8 cellular contexts compared by ENCODE assay signal in the genomic region with DNA sequence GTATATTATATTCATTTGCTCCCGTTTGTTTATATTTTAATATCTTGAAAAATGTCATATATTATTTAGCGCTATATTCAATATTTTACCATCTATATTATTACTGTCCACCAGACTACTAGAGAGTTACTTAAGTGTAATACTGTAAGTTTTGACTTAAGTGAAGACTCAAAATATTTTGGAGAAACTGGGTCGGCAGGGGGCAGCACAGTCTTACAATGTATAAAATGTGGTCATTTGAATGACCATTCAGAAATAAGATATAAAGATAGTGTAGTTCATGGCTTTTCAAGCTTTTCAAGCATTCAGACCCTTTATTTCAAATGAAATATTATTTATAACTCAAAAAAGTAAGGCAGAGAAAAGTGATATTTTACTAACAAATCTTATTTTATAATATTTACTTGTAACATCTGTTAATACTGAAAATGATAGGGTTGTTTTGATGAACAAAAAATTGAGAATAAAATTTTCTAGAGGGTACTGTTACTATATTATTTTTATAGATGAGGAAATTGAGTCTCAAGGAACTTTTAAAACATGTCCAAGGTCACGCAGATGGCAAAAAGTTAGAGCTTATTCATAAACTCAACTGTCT.
DNase-seq lines count a peak whose midpoint lies in the region; ATAC-seq, FAIRE-seq and TF ChIP-seq lines count a peak whose summit lies in the region.

No MANE protein-coding gene starts in this region.

- H3K4me1 ChIP-seq in DOHH2 (ENCODE audit: control insufficient read depth, low read length) (no peaks in the 10 kb centered on the region), astrocyte (ENCODE audit: insufficient read depth, low read length) (no peaks in the 10 kb centered on the region), spleen (no peaks in the 10 kb centered on the region)

- H3K27me3 Mint-ChIP-seq in astrocyte (ENCODE audit: low read depth, unreplicated experiment) = no peaks in the 10 kb centered on the region

- no peaks in the 10 kb centered on the region for H3K36me3 ChIP-seq in DOHH2 (ENCODE audit: control insufficient read depth, low read length)
- H3K36me3 ChIP-seq in astrocyte (ENCODE audit: insufficient read depth, low read length) = no peaks in the 10 kb centered on the region
- H3K36me3 ChIP-seq in spleen = no peaks in the 10 kb centered on the region

- no peaks in the 10 kb centered on the region for H3K9me2 ChIP-seq in DOHH2 (replicated peaks; ENCODE audit: control insufficient read depth, low read length)

- intact Hi-C loops in spleen (cut with DNase I; ENCODE audit: low total_unique reads) = loop anchor here (5.0 kb wide), 1 partner anchor 259 kb away; no protein-coding TSS in a partner anchor

- WGBS in spleen, 5 donors = 32 to 47% (median 34%) methylated on average over 4 of the region's 4 CpGs

- H3K4me3 ChIP-seq in DOHH2 (ENCODE audit: low read length) (no peak overlapping the region), astrocyte (ENCODE audit: insufficient read depth, low read depth, low read length) (no peak overlapping the region), spleen (no peak overlapping the region)

- TF ChIP-seq EP300 in Ishikawa (IDR thresholded peaks at IDR 0.05; ENCODE audit: borderline replicate concordance) = no peak

- TF ChIP-seq POLR2A in spleen (IDR thresholded peaks at IDR 0.05) = no peak

- H3K4me2 ChIP-seq in DOHH2 (ENCODE audit: low read length) (no peak overlapping the region), astrocyte (ENCODE audit: low read length) (no peak overlapping the region)

- no peaks in the 10 kb centered on the region for H4K20me1 ChIP-seq in DOHH2 (ENCODE audit: control insufficient read depth, insufficient read depth, low read depth, low read length)
- no peaks in the 10 kb centered on the region for H4K20me1 ChIP-seq in astrocyte (ENCODE audit: insufficient read depth, low read length)

- TF ChIP-seq RAD21 in Ishikawa (IDR thresholded peaks at IDR 0.05; ENCODE audit: low read depth) = peak; percentile 79

- H3K79me2 ChIP-seq in DOHH2 (ENCODE audit: control insufficient read depth, low read length) (no peaks in the 10 kb centered on the region), astrocyte (ENCODE audit: insufficient read depth, low read length) (no peaks in the 10 kb centered on the region)

- no peak overlapping the region for H2AFZ ChIP-seq in astrocyte (ENCODE audit: low read depth, low read length)

- no peaks in the 10 kb centered on the region for H3K9me3 Mint-ChIP-seq in astrocyte (ENCODE audit: unreplicated experiment)

- H3K4me1 Mint-ChIP-seq in astrocyte (ENCODE audit: low read depth, unreplicated experiment) = peaks cover 2% of the 10 kb centered on the region

- H3K9me3 ChIP-seq in DOHH2 (ENCODE audit: control insufficient read depth, insufficient read depth, low read length) (no peaks in the 10 kb centered on the region), astrocyte (ENCODE audit: insufficient read depth, low read depth, low read length) (no peaks in the 10 kb centered on the region), spleen (peaks cover 0 to 5% (median 0%) of the 10 kb centered on the region in 8 donors)

- H3K27ac ChIP-seq in DOHH2 (ENCODE audit: low read depth, low read length) (no peak overlapping the region), astrocyte (ENCODE audit: low read depth, low read length) (no peak overlapping the region), spleen (no peak overlapping the region)

- no peaks in the 10 kb centered on the region for H3K36me3 Mint-ChIP-seq in astrocyte (ENCODE audit: low read depth, unreplicated experiment)

- no peak for ATAC-seq in GM19324 (IDR thresholded peaks at IDR 0.05; ENCODE audit: low FRiP score, unreplicated experiment)

- H3K9ac ChIP-seq in astrocyte (ENCODE audit: low read length) = no peak overlapping the region

- no peak overlapping the region for H3K4me3 Mint-ChIP-seq in astrocyte (ENCODE audit: unreplicated experiment)

- no peak overlapping the region for H3K27ac Mint-ChIP-seq in astrocyte (ENCODE audit: unreplicated experiment)

- TF ChIP-seq CTCF in DOHH2 (IDR thresholded peaks at IDR 0.05; ENCODE audit: low read depth, low read length, poor library complexity, severe bottlenecking) (peak; percentile 54), astrocyte (IDR thresholded peaks at IDR 0.05; ENCODE audit: insufficient read depth, low read depth, low read length) (peak; percentile 59), spleen (IDR thresholded peaks at IDR 0.05 in 8 of 11, conservative IDR thresholded peaks at IDR 0.05 in 3 of 11) (peak in 6 of 11 experiments; percentile 28 to 54 (median 45))

- peak; percentile 68 for DNase-seq in RPMI7951 (ENCODE audit: low read depth)
- DNase-seq in astrocyte (ENCODE audit: low read depth) = peak; percentile 42
- peak; percentile 37 to 39 for DNase-seq in hippocampal formation (lab: John Stamatoyannopoulos, UW)
- no peak for DNase-seq in spleen
- no peak for DNase-seq in OCI-M2 (lab: John Stamatoyannopoulos, UW; ENCODE audit: unreplicated experiment)

- FAIRE-seq in astrocyte (lab: Jason Lieb, UNC) = no peak

- H3K27me3 ChIP-seq in DOHH2 (ENCODE audit: control insufficient read depth, low read length) = no peaks in the 10 kb centered on the region
- no peaks in the 10 kb centered on the region for H3K27me3 ChIP-seq in astrocyte (ENCODE audit: insufficient read depth, low read length)
- H3K27me3 ChIP-seq in spleen (replicated peaks in 1 of 7) = peaks cover 0 to 14% (median 0%) of the 10 kb centered on the region in 7 donors

- H3F3A ChIP-seq in DOHH2 (ENCODE audit: control insufficient read depth, insufficient read depth) = no peaks in the 10 kb centered on the region

TF ChIP-seq in Ishikawa, 13 proteins besides CTCF, POLR2A, EP300 and RAD21:
- TF ChIP-seq TCF12 (IDR thresholded peaks at IDR 0.05; ENCODE audit: low read depth) = no peak
- TF ChIP-seq, protein P1, sequence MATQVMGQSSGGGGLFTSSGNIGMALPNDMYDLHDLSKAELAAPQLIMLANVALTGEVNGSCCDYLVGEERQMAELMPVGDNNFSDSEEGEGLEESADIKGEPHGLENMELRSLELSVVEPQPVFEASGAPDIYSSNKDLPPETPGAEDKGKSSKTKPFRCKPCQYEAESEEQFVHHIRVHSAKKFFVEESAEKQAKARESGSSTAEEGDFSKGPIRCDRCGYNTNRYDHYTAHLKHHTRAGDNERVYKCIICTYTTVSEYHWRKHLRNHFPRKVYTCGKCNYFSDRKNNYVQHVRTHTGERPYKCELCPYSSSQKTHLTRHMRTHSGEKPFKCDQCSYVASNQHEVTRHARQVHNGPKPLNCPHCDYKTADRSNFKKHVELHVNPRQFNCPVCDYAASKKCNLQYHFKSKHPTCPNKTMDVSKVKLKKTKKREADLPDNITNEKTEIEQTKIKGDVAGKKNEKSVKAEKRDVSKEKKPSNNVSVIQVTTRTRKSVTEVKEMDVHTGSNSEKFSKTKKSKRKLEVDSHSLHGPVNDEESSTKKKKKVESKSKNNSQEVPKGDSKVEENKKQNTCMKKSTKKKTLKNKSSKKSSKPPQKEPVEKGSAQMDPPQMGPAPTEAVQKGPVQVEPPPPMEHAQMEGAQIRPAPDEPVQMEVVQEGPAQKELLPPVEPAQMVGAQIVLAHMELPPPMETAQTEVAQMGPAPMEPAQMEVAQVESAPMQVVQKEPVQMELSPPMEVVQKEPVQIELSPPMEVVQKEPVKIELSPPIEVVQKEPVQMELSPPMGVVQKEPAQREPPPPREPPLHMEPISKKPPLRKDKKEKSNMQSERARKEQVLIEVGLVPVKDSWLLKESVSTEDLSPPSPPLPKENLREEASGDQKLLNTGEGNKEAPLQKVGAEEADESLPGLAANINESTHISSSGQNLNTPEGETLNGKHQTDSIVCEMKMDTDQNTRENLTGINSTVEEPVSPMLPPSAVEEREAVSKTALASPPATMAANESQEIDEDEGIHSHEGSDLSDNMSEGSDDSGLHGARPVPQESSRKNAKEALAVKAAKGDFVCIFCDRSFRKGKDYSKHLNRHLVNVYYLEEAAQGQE (IDR thresholded peaks at IDR 0.05; ENCODE audit: low read depth) = no peak
- TF ChIP-seq YY1 (IDR thresholded peaks at IDR 0.05; ENCODE audit: low read depth) = no peak
- TF ChIP-seq TEAD4 (IDR thresholded peaks at IDR 0.05) = no peak
- no peak for TF ChIP-seq FOXM1 (IDR thresholded peaks at IDR 0.05; ENCODE audit: borderline replicate concordance, low read depth)
- TF ChIP-seq, protein P2, sequence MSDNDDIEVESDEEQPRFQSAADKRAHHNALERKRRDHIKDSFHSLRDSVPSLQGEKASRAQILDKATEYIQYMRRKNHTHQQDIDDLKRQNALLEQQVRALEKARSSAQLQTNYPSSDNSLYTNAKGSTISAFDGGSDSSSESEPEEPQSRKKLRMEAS (IDR thresholded peaks at IDR 0.05) = no peak
- TF ChIP-seq CREB1 (IDR thresholded peaks at IDR 0.05; ENCODE audit: low read depth) = no peak
- TF ChIP-seq TAF1 (IDR thresholded peaks at IDR 0.05; ENCODE audit: low read depth) = no peak
- no peak for TF ChIP-seq ZBTB7A (IDR thresholded peaks at IDR 0.05; ENCODE audit: low read depth)
- TF ChIP-seq, protein P3, sequence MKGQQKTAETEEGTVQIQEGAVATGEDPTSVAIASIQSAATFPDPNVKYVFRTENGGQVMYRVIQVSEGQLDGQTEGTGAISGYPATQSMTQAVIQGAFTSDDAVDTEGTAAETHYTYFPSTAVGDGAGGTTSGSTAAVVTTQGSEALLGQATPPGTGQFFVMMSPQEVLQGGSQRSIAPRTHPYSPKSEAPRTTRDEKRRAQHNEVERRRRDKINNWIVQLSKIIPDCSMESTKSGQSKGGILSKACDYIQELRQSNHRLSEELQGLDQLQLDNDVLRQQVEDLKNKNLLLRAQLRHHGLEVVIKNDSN (IDR thresholded peaks at IDR 0.05) = no peak
- TF ChIP-seq CEBPB (IDR thresholded peaks at IDR 0.05) = no peak
- TF ChIP-seq EGR1 (IDR thresholded peaks at IDR 0.05) = no peak
- TF ChIP-seq NFIC (IDR thresholded peaks at IDR 0.05) = no peak

Comparison
In these comparisons a context has a peak if more than half of its experiments do, and no peak if none do; other contexts are left out.
1. DNase-seq: peak in RPMI7951 (single experiment), astrocyte (single experiment) and hippocampal formation (2 of 2); none in spleen (single experiment) and OCI-M2 (single experiment).
2. Peak in every context shown above with its lines, with median percentiles within 50 percentile points of each other: CTCF ChIP-seq.